Comparison of ENCODE assay signal across 22 cellular contexts in the genomic region with DNA sequence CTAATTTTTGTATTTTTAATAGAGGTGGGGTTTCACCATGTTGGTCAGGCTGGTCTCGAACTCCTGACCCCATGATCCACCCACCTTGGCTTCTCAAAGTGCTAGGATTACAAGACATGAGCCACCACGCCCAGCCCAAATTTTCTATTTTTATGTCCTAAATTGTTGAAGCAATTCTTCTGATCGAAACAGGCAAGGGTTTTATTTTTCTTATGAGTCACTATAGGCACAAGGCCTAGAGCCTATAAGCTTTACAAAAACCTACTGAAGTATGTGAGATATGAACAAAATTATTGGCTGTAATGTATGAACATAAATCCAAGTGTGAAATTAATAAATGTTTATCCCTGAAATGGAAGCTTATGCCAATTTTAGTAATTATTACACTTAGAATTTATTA.
DNase-seq lines count a peak whose midpoint lies in the region; ATAC-seq and TF ChIP-seq lines count a peak whose summit lies in the region.
"Had no signal": no experiment of that assay in that cellular context is flagged by ENCODE, and none has a peak within 500 bp of the region (broad histone marks: within the 10 kb centered on the region; RNA-seq: fewer than 3 reads in every experiment).

No MANE protein-coding gene starts in this region.

- DNase-seq in IMR-90 (peak; percentile 56), brain microvascular endothelial cell (peak; percentile 5), fibroblast of the aortic adventitia (ENCODE audit: low read depth) (peak; percentile 82), stromal cell of bone marrow (ENCODE audit: low read depth) (peak; percentile 52), RWPE1 (ENCODE audit: low spot score) (no peak), spleen (no peak)
- DNase-seq: activated CD4-positive, alpha-beta T cell treated with anti-CD3 and anti-CD28 coated beads, Interleukin-2, amount 50 U/mL, for 48 hours; activated CD4-positive, CD25-positive, alpha-beta regulatory T cell; activated naive CD4-positive, alpha-beta T cell treated with anti-CD3 and anti-CD28 coated beads, Interleukin-2, amount 10 ng/mL, durations not matched to agents 7 days and 5 days; anterior cingulate cortex; gastrocnemius medialis; hippocampal formation; immature natural killer cell; NCI-H2081; nephron progenitor cell; RPMI8226; sigmoid colon; stimulated activated naive CD8-positive, alpha-beta T cell treated with anti-CD3 and anti-CD28 coated beads, Interleukin-15, Interleukin-2, amounts not matched to agents 100 U/mL and 50 U/mL, for 24 hours; T-helper 1 cell; uterus had no signal

- H2BK5ac ChIP-seq in IMR-90 (ENCODE audit: low read depth, low read length, poor library complexity, severe bottlenecking) = no peak overlapping the region

- intact Hi-C loops in IMR-90 (cut with micrococcal nuclease) = no loop called here
- intact Hi-C loops in spleen (cut with DNase I; ENCODE audit: low total_unique reads) = no loop called here

- peaks cover 3% of the 10 kb centered on the region; the same call in 1 of the 2 replicates for H3K4me1 ChIP-seq in IMR-90 (ENCODE audit: control insufficient read depth, insufficient read depth, low read length)
- no peaks in the 10 kb centered on the region for H3K4me1 ChIP-seq in spleen
- H3K4me1 ChIP-seq: gastrocnemius medialis, uterus had no signal

- no peak overlapping the region for H3K4me3 ChIP-seq in IMR-90 (ENCODE audit: insufficient read depth, low read depth, low read length)
- no peak overlapping the region for H3K4me3 ChIP-seq in brain microvascular endothelial cell (ENCODE audit: low read depth, low read length)
- H3K4me3 ChIP-seq in fibroblast of the aortic adventitia (ENCODE audit: low read depth, low read length) = no peak overlapping the region
- H3K4me3 ChIP-seq in spleen = no peak overlapping the region
- H3K4me3 ChIP-seq: gastrocnemius medialis, sigmoid colon, thoracic aorta, uterus had no signal

- no peak overlapping the region for H2AK9ac ChIP-seq in IMR-90 (replicated peaks; ENCODE audit: low read depth, low read length, poor library complexity)

- H3K9me3 ChIP-seq in IMR-90 (ENCODE audit: control insufficient read depth, insufficient read depth, low read length) = no peaks in the 10 kb centered on the region
- H3K9me3 ChIP-seq in spleen = no peaks in the 10 kb centered on the region
- H3K9me3 ChIP-seq: gastrocnemius medialis, sigmoid colon, thoracic aorta, uterus had no signal

- H2AK5ac ChIP-seq in IMR-90 (ENCODE audit: low read depth, low read length) = no peak overlapping the region

- no peak for TF ChIP-seq CTCF in IMR-90 (conservative IDR thresholded peaks at IDR 0.05; ENCODE audit: low read depth, low read length)
- TF ChIP-seq CTCF in brain microvascular endothelial cell (IDR thresholded peaks at IDR 0.05; ENCODE audit: low read depth, low read length, missing control alignments) = no peak
- no peak for TF ChIP-seq CTCF in fibroblast of the aortic adventitia (IDR thresholded peaks at IDR 0.05; ENCODE audit: insufficient read depth, low read length)
- TF ChIP-seq CTCF in RWPE1 (conservative IDR thresholded peaks at IDR 0.05; ENCODE audit: low read depth) = no peak
- no peak for TF ChIP-seq CTCF in spleen (IDR thresholded peaks at IDR 0.05 in 8 of 11, conservative IDR thresholded peaks at IDR 0.05 in 3 of 11)

- no TSS peak for BruUV-seq in IMR-90 (replicated peaks; lab: Mats Ljungman, UMichigan)

- H3K18ac ChIP-seq in IMR-90 (ENCODE audit: low read depth, low read length) = no peak overlapping the region

- H4K8ac ChIP-seq in IMR-90 (ENCODE audit: low read depth in 2 of 2, low read length in 2 of 2) = no peak overlapping the region

- no peak overlapping the region for H3K9ac ChIP-seq in IMR-90 (ENCODE audit: low read depth, low read length)

- no peak overlapping the region for H3K23ac ChIP-seq in IMR-90 (ENCODE audit: low read depth, low read length)

- dilution Hi-C loops in IMR-90 (cut with HindIII; ENCODE audit: low sequenced_read_pairs, unreplicated experiment) = no loop called here

- TF ChIP-seq POLR2A in IMR-90 (IDR thresholded peaks at IDR 0.05; ENCODE audit: low read depth, low read length) = no peak
- no peak for TF ChIP-seq POLR2A in spleen (IDR thresholded peaks at IDR 0.05)

- no peak for TF ChIP-seq RAD21 in IMR-90 (IDR thresholded peaks at IDR 0.05; ENCODE audit: low read length)

- no CpG with 5 or more reads among the region's 3 CpGs for WGBS in IMR-90 (ENCODE audit: extremely low coverage in 2 of 2, insufficient read length in 1 of 2), 2 experiments
- WGBS in spleen, 5 donors = 68 to 80% (median 69%) methylated on average over 3 of the region's 3 CpGs

- H3K4me2 ChIP-seq in IMR-90 (ENCODE audit: low read depth, low read length) = no peak overlapping the region

- H3K14ac ChIP-seq in IMR-90 (replicated peaks; ENCODE audit: low read depth, low read length) = no peak overlapping the region

- ATAC-seq in IMR-90 (ENCODE audit: low read depth) = peak; percentile 54
- no peak for ATAC-seq in HG03378 (IDR thresholded peaks at IDR 0.05; ENCODE audit: unreplicated experiment)
- ATAC-seq: gastrocnemius medialis; stimulated activated naive CD8-positive, alpha-beta T cell treated with anti-CD3 and anti-CD28 coated beads, Interleukin-15, Interleukin-2, amounts not matched to agents 100 U/mL and 50 U/mL, for 24 hours had no signal

- no peak overlapping the region for H4K5ac ChIP-seq in IMR-90 (ENCODE audit: low read depth, low read length)

- H3K27ac ChIP-seq in IMR-90 (ENCODE audit: insufficient read depth, low read length) (no peak overlapping the region), brain microvascular endothelial cell (no peak overlapping the region), RWPE1 (no peak overlapping the region), spleen (no peak overlapping the region)
- H3K27ac ChIP-seq: gastrocnemius medialis, sigmoid colon, thoracic aorta, uterus had no signal

- CTCF ChIA-PET in IMR-90 (lab: Yijun Ruan, JAX) = no interaction called here
- CTCF ChIA-PET in RWPE1 (lab: Yijun Ruan, JAX) = no interaction called here

- POLR2A ChIA-PET in IMR-90 (lab: Charles Lee; ENCODE audit: unreplicated experiment) = no interaction called here
- POLR2A ChIA-PET in RWPE1 (lab: Yijun Ruan, JAX; ENCODE audit: low non-redundant PET) = no interaction called here

- no peak overlapping the region for H2AFZ ChIP-seq in IMR-90 (replicated peaks; ENCODE audit: low read length, poor library complexity)

- H2BK120ac ChIP-seq in IMR-90 (ENCODE audit: low read depth, low read length) = no peak overlapping the region

- peaks cover 5% of the 10 kb centered on the region for H3K9me1 ChIP-seq in IMR-90 (ENCODE audit: insufficient read depth, low read length)

- H3K36me3 ChIP-seq in IMR-90 (ENCODE audit: control insufficient read depth, insufficient read depth, low read length) = no peaks in the 10 kb centered on the region
- H3K36me3 ChIP-seq in brain microvascular endothelial cell (replicated peaks) = no peaks in the 10 kb centered on the region
- no peaks in the 10 kb centered on the region for H3K36me3 ChIP-seq in spleen
- H3K36me3 ChIP-seq: gastrocnemius medialis, sigmoid colon, thoracic aorta, uterus had no signal

- H3K27me3 ChIP-seq in IMR-90 (ENCODE audit: control insufficient read depth, insufficient read depth, low read length) (no peaks in the 10 kb centered on the region), brain microvascular endothelial cell (replicated peaks) (no peaks in the 10 kb centered on the region), spleen (replicated peaks in 1 of 7) (no peaks in the 10 kb centered on the region)
- H3K27me3 ChIP-seq: gastrocnemius medialis, sigmoid colon, uterus had no signal

- H3K79me1 ChIP-seq in IMR-90 (ENCODE audit: low read depth in 1 of 2, low read length in 2 of 2) = no peaks in the 10 kb centered on the region

- H4K91ac ChIP-seq in IMR-90 (ENCODE audit: insufficient read depth, low read depth, low read length) = no peak overlapping the region

- no peaks in the 10 kb centered on the region for H4K20me1 ChIP-seq in IMR-90 (ENCODE audit: insufficient read depth, low read length)

- in situ Hi-C loops in IMR-90 (cut with MboI; ENCODE audit: low sequenced_read_pairs) (no loop called here), brain microvascular endothelial cell (cut with HindIII; ENCODE audit: low pct_ligation_motif_present, low sequenced_read_pairs) (no loop called here)

- H2BK15ac ChIP-seq in IMR-90 (ENCODE audit: low read depth, low read length) = no peak overlapping the region

- H3K4ac ChIP-seq in IMR-90 (ENCODE audit: low read depth, low read length) = no peak overlapping the region

- no peak overlapping the region for H3K56ac ChIP-seq in IMR-90 (ENCODE audit: extremely low read depth, insufficient read depth, low read length)

- H2BK20ac ChIP-seq in IMR-90 (ENCODE audit: low read depth, low read length) = no peak overlapping the region

TF ChIP-seq in IMR-90, 13 proteins besides CTCF, POLR2A, EP300 and RAD21:
- TF ChIP-seq MXI1 (IDR thresholded peaks at IDR 0.05; ENCODE audit: borderline replicate concordance, low read depth, low read length) (no peak), USF2 (IDR thresholded peaks at IDR 0.05; ENCODE audit: low read depth, low read length) (no peak), MAZ (IDR thresholded peaks at IDR 0.05; ENCODE audit: borderline replicate concordance, low read depth, low read length) (no peak), BHLHE40 (IDR thresholded peaks at IDR 0.05; ENCODE audit: low read depth, low read length) (no peak), CEBPB (IDR thresholded peaks at IDR 0.05; ENCODE audit: low read depth, low read length) (no peak), MAFK (IDR thresholded peaks at IDR 0.05; ENCODE audit: low read depth, low read length) (no peak), RFX5 (IDR thresholded peaks at IDR 0.05; ENCODE audit: low read depth, low read length) (no peak), FOS (IDR thresholded peaks at IDR 0.05; ENCODE audit: low read depth, low read length) (no peak), CHD1 (IDR thresholded peaks at IDR 0.05; ENCODE audit: low read depth, low read length) (no peak), RCOR1 (IDR thresholded peaks at IDR 0.05; ENCODE audit: insufficient replicate concordance, low read length) (no peak), NFE2L2 (IDR thresholded peaks at IDR 0.05; ENCODE audit: low read depth, low read length) (no peak)
TF ChIP-seq in IMR-90: peak in this region for 0.

Comparison
In these comparisons a context has a peak if more than half of its experiments do, and no peak if none do; other contexts are left out.
1. DNase-seq: peak in IMR-90 (single experiment), brain microvascular endothelial cell (single experiment), fibroblast of the aortic adventitia (single experiment) and stromal cell of bone marrow (single experiment); none in RWPE1 (single experiment) and spleen (single experiment).